21 cellular contexts compared by ENCODE assay signal in the genomic region with DNA sequence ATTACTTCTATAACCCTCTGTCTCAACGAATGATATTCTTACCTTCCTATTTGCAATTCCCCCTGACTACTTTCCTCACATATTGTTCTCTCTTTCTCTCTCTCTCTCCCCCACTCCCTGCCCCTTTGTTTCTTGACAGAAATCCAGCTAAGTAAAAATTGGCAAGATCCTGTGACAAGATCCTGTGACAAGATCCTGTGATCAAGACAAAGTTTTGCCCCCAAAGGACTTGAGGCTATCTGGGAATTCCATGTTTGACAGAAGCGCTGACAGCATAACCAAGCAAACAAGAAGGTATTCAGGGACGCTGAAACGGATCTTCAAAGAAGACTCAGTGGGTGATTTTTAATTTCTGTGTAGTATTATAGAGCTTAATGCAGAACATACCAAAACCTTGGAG.
"Had no signal": no experiment of that assay in that cellular context is flagged by ENCODE, and none has a peak within 500 bp of the region (broad histone marks: within the 10 kb centered on the region; RNA-seq: fewer than 3 reads in every experiment).

No MANE protein-coding gene starts in this region.

- H3K4me2 ChIP-seq: PC-9 had no signal

- H2AFZ ChIP-seq: PC-9 had no signal

- H3K9me3 ChIP-seq: MG63, Peyer's patch, SJCRH30 had no signal

- H3K27ac ChIP-seq: PC-9, Peyer's patch, SJCRH30, SK-N-MC had no signal

- ATAC-seq: Right ventricle myocardium inferior had no signal

- H3K36me3 ChIP-seq: MG63, Peyer's patch, SJCRH30 had no signal

- H3K4me1 ChIP-seq: SJCRH30 had no signal

- H3K4me3 ChIP-seq: MG63, PC-9, Peyer's patch, SJCRH30, SK-N-MC had no signal

- H3K27me3 ChIP-seq: Peyer's patch had no signal

- DNase-seq: Karpas-422, KG1, MG63, NCI-H1092, NCI-H1105 treated with DMSO at 0.1 percent for 48 hours, NCI-H1417 treated with DMSO at 0.1 percent for 48 hours, NCI-H146, NCI-H1694 treated with DMSO at 0.1 percent for 48 hours, NCI-H1930, NCI-H2107, NCI-H2227 treated with DMSO at 0.1 percent for 48 hours, NCI-H510A, NCI-H524 treated with DMSO at 0.1 percent for 48 hours, NCI-H69, NCI-H774, PC-9, Peyer's patch, SHP77 treated with DMSO at 0.1 percent for 48 hours, SJCRH30 had no signal
